1 cellular context compared by ENCODE assay signal in genomic region chr15:40421246-40422157, GRCh38.
TF ChIP-seq lines count a peak whose summit lies in the region.

No MANE protein-coding gene starts in this region.

TF ChIP-seq in GM12878, 131 proteins besides CTCF, POLR2A, EP300 and RAD21 (continued from another document):
- TF ChIP-seq CUX1 (IDR thresholded peaks at IDR 0.05; ENCODE audit: insufficient replicate concordance, low read depth, low read length), result no peak
